Comparison of ENCODE assay signal across 1 cellular context in genomic region chr6:157764346-157765068, GRCh38.
A peak's percentile ranks its signal among the peaks of the same experiment; 100 is the strongest.
TF ChIP-seq lines count a peak whose summit lies in the region.

No MANE protein-coding gene starts in this region.

TF ChIP-seq in HepG2, 621 proteins besides CTCF, POLR2A, EP300 and RAD21 (continued from another document and continues in another):
- peak; percentile 69 for TF ChIP-seq GATAD2A (CRISPR knock-in tag; IDR thresholded peaks at IDR 0.05)
- TF ChIP-seq GATAD1 (CRISPR knock-in tag; IDR thresholded peaks at IDR 0.05), result peak; percentile 41; the same call in 1 of the 2 replicates
- TF ChIP-seq USF2 (IDR thresholded peaks at IDR 0.05; ENCODE audit: low read depth, low read length), result peak; percentile 88
- TF ChIP-seq USF2 (CRISPR knock-in tag; IDR thresholded peaks at IDR 0.05; ENCODE audit: borderline replicate concordance), result peak; percentile 93; the same call in 1 of the 2 replicates
- TF ChIP-seq ZKSCAN8 (CRISPR knock-in tag; IDR thresholded peaks at IDR 0.05; ENCODE audit: borderline replicate concordance), result 0 out of 2 replicates have a peak, but pooled peaks have one; percentile 21
- TF ChIP-seq FOXK1 (CRISPR knock-in tag; IDR thresholded peaks at IDR 0.05; ENCODE audit: borderline replicate concordance, low read depth), result peak; percentile 38; the same call in 1 of the 2 replicates
- TF ChIP-seq, protein P1, sequence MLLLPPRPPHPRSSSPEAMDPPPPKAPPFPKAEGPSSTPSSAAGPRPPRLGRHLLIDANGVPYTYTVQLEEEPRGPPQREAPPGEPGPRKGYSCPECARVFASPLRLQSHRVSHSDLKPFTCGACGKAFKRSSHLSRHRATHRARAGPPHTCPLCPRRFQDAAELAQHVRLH (CRISPR knock-in tag; IDR thresholded peaks at IDR 0.05; ENCODE audit: borderline replicate concordance, low read depth), result peak; percentile 57; the same call in 1 of the 2 replicates
- peak; percentile 42; the same call in 1 of the 2 replicates for TF ChIP-seq ARID2 (CRISPR knock-in tag; IDR thresholded peaks at IDR 0.05; ENCODE audit: borderline replicate concordance)
- no peak for TF ChIP-seq AGO2 (optimal IDR thresholded peaks at IDR 0.05; ENCODE audit: low read depth, low read length)
- peak; percentile 96 for TF ChIP-seq TEAD3 (CRISPR knock-in tag; optimal IDR thresholded peaks at IDR 0.05; ENCODE audit: borderline replicate concordance)
- no peak for TF ChIP-seq ZNF713 (CRISPR knock-in tag; IDR thresholded peaks at IDR 0.05)
- TF ChIP-seq TCF12 (IDR thresholded peaks at IDR 0.05), result no peak
- no peak for TF ChIP-seq TCF12 (CRISPR knock-in tag; IDR thresholded peaks at IDR 0.05)
- TF ChIP-seq KMT2B (CRISPR knock-in tag; IDR thresholded peaks at IDR 0.05), result peak; percentile 41; the same call in 1 of the 2 replicates
- TF ChIP-seq ZNF136 (CRISPR knock-in tag; IDR thresholded peaks at IDR 0.05; ENCODE audit: low read depth), result peak; percentile 53; the same call in 1 of the 2 replicates
- no peak for TF ChIP-seq TGIF2 (CRISPR knock-in tag; IDR thresholded peaks at IDR 0.05)
- peak; percentile 60; the same call in 1 of the 2 replicates for TF ChIP-seq SATB2 (CRISPR knock-in tag; IDR thresholded peaks at IDR 0.05)
- TF ChIP-seq, protein P2, sequence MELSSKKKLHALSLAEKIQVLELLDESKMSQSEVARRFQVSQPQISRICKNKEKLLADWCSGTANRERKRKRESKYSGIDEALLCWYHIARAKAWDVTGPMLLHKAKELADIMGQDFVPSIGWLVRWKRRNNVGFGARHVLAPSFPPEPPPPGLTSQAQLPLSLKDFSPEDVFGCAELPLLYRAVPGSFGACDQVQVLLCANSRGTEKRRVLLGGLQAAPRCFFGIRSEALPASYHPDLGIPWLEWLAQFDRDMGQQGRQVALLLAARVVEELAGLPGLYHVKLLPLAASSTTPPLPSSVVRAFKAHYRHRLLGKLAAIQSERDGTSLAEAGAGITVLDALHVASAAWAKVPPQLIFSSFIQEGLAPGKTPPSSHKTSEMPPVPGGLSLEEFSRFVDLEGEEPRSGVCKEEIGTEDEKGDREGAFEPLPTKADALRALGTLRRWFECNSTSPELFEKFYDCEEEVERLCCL (CRISPR knock-in tag; IDR thresholded peaks at IDR 0.05; ENCODE audit: borderline replicate concordance), result no peak
- no peak for TF ChIP-seq BRF2 (CRISPR knock-in tag; IDR thresholded peaks at IDR 0.05)
- TF ChIP-seq, protein P3, sequence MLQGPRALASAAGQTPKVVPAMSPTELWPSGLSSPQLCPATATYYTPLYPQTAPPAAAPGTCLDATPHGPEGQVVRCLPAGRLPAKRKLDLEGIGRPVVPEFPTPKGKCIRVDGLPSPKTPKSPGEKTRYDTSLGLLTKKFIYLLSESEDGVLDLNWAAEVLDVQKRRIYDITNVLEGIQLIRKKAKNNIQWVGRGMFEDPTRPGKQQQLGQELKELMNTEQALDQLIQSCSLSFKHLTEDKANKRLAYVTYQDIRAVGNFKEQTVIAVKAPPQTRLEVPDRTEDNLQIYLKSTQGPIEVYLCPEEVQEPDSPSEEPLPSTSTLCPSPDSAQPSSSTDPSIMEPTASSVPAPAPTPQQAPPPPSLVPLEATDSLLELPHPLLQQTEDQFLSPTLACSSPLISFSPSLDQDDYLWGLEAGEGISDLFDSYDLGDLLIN (CRISPR knock-in tag; IDR thresholded peaks at IDR 0.05; ENCODE audit: borderline replicate concordance), result no peak; the same call in 1 of the 2 replicates
- no peak for TF ChIP-seq ZMYM2 (CRISPR knock-in tag; IDR thresholded peaks at IDR 0.05)
- TF ChIP-seq RXRB (CRISPR knock-in tag; IDR thresholded peaks at IDR 0.05; ENCODE audit: borderline replicate concordance), result peak; percentile 77
- no peak for TF ChIP-seq ZNF329 (CRISPR knock-in tag; IDR thresholded peaks at IDR 0.05; ENCODE audit: low read depth)
- TF ChIP-seq EZH2 (conservative IDR thresholded peaks at IDR 0.05; ENCODE audit: low read depth, low read length), result no peak
- TF ChIP-seq ZNF761 (CRISPR knock-in tag; conservative IDR thresholded peaks at IDR 0.05), result no peak
- peak; percentile 88 for TF ChIP-seq SALL1 (CRISPR knock-in tag; IDR thresholded peaks at IDR 0.05)
- no peak for TF ChIP-seq ZNF605 (CRISPR knock-in tag; IDR thresholded peaks at IDR 0.05)
- TF ChIP-seq ZNF552 (CRISPR knock-in tag; IDR thresholded peaks at IDR 0.05; ENCODE audit: borderline replicate concordance), result no peak
- no peak; the same call in 1 of the 2 replicates for TF ChIP-seq RCOR2 (CRISPR knock-in tag; IDR thresholded peaks at IDR 0.05)
- TF ChIP-seq ZNF441 (CRISPR knock-in tag; IDR thresholded peaks at IDR 0.05; ENCODE audit: borderline replicate concordance), result peak; percentile 56; the same call in 1 of the 2 replicates
- TF ChIP-seq HMGA1 (CRISPR knock-in tag; conservative IDR thresholded peaks at IDR 0.05), result no peak
- TF ChIP-seq, protein P4, sequence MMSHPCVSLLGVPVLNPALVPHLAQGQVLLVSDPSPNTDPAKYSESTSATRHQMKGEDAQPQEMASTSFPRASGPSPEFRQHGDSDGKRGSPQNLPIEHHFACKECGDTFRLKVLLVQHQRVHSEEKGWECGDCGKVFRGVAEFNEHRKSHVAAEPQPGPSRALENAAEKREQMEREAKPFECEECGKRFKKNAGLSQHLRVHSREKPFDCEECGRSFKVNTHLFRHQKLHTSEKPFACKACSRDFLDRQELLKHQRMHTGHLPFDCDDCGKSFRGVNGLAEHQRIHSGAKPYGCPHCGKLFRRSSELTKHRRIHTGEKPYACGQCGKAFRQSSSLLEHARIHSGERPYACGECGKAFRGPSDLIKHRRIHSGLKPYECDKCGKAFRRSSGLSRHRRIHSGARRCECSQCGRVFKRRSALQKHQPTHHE (CRISPR knock-in tag; IDR thresholded peaks at IDR 0.05; ENCODE audit: borderline replicate concordance), result no peak
- peak; percentile 28 for TF ChIP-seq ZNF12 (CRISPR knock-in tag; IDR thresholded peaks at IDR 0.05)
- TF ChIP-seq MLX (CRISPR knock-in tag; IDR thresholded peaks at IDR 0.05), result peak; percentile 87
- no peak for TF ChIP-seq ESRRA (CRISPR knock-in tag; IDR thresholded peaks at IDR 0.05; ENCODE audit: low read depth)
- peak; percentile 48; the same call in 1 of the 2 replicates for TF ChIP-seq HDAC2 (CRISPR knock-in tag; IDR thresholded peaks at IDR 0.05)
- TF ChIP-seq, protein P5, sequence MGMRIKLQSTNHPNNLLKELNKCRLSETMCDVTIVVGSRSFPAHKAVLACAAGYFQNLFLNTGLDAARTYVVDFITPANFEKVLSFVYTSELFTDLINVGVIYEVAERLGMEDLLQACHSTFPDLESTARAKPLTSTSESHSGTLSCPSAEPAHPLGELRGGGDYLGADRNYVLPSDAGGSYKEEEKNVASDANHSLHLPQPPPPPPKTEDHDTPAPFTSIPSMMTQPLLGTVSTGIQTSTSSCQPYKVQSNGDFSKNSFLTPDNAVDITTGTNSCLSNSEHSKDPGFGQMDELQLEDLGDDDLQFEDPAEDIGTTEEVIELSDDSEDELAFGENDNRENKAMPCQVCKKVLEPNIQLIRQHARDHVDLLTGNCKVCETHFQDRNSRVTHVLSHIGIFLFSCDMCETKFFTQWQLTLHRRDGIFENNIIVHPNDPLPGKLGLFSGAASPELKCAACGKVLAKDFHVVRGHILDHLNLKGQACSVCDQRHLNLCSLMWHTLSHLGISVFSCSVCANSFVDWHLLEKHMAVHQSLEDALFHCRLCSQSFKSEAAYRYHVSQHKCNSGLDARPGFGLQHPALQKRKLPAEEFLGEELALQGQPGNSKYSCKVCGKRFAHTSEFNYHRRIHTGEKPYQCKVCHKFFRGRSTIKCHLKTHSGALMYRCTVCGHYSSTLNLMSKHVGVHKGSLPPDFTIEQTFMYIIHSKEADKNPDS (CRISPR knock-in tag; IDR thresholded peaks at IDR 0.05), result no peak
- TF ChIP-seq, protein P6, sequence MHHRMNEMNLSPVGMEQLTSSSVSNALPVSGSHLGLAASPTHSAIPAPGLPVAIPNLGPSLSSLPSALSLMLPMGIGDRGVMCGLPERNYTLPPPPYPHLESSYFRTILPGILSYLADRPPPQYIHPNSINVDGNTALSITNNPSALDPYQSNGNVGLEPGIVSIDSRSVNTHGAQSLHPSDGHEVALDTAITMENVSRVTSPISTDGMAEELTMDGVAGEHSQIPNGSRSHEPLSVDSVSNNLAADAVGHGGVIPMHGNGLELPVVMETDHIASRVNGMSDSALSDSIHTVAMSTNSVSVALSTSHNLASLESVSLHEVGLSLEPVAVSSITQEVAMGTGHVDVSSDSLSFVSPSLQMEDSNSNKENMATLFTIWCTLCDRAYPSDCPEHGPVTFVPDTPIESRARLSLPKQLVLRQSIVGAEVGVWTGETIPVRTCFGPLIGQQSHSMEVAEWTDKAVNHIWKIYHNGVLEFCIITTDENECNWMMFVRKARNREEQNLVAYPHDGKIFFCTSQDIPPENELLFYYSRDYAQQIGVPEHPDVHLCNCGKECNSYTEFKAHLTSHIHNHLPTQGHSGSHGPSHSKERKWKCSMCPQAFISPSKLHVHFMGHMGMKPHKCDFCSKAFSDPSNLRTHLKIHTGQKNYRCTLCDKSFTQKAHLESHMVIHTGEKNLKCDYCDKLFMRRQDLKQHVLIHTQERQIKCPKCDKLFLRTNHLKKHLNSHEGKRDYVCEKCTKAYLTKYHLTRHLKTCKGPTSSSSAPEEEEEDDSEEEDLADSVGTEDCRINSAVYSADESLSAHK (CRISPR knock-in tag; IDR thresholded peaks at IDR 0.05; ENCODE audit: borderline replicate concordance), result no peak
- TF ChIP-seq HDAC1 (CRISPR knock-in tag; IDR thresholded peaks at IDR 0.05), result peak; percentile 73
- TF ChIP-seq NFE2L1 (CRISPR knock-in tag; IDR thresholded peaks at IDR 0.05; ENCODE audit: borderline replicate concordance), result no peak
- 0 out of 2 replicates have a peak, but pooled peaks have one; percentile 26 for TF ChIP-seq ZNF589 (CRISPR knock-in tag; conservative IDR thresholded peaks at IDR 0.05)
- peak; percentile 47; the same call in 1 of the 2 replicates for TF ChIP-seq ZNF747 (CRISPR knock-in tag; IDR thresholded peaks at IDR 0.05; ENCODE audit: borderline replicate concordance)
- no peak for TF ChIP-seq FIP1L1 (IDR thresholded peaks at IDR 0.05; ENCODE audit: borderline replicate concordance, insufficient read depth, low read depth, low read length)
- peak; percentile 81; the same call in 1 of the 2 replicates for TF ChIP-seq ZNF232 (CRISPR knock-in tag; IDR thresholded peaks at IDR 0.05; ENCODE audit: borderline replicate concordance)
- no peak for TF ChIP-seq NFIB (CRISPR knock-in tag; IDR thresholded peaks at IDR 0.05; ENCODE audit: borderline replicate concordance)
- no peak for TF ChIP-seq ZNF234 (CRISPR knock-in tag; conservative IDR thresholded peaks at IDR 0.05)
- TF ChIP-seq ZNF672 (CRISPR knock-in tag; IDR thresholded peaks at IDR 0.05), result no peak
- peak; percentile 87; the same call in 1 of the 2 replicates for TF ChIP-seq ZNF614 (CRISPR knock-in tag; IDR thresholded peaks at IDR 0.05; ENCODE audit: borderline replicate concordance)
- 0 out of 2 replicates have a peak, but pooled peaks have one; percentile 52 for TF ChIP-seq ZNF766 (CRISPR knock-in tag; IDR thresholded peaks at IDR 0.05; ENCODE audit: borderline replicate concordance)
- no peak for TF ChIP-seq REL (CRISPR knock-in tag; conservative IDR thresholded peaks at IDR 0.05)
